ENCODE assay signal across 8 cellular contexts in the genomic region with DNA sequence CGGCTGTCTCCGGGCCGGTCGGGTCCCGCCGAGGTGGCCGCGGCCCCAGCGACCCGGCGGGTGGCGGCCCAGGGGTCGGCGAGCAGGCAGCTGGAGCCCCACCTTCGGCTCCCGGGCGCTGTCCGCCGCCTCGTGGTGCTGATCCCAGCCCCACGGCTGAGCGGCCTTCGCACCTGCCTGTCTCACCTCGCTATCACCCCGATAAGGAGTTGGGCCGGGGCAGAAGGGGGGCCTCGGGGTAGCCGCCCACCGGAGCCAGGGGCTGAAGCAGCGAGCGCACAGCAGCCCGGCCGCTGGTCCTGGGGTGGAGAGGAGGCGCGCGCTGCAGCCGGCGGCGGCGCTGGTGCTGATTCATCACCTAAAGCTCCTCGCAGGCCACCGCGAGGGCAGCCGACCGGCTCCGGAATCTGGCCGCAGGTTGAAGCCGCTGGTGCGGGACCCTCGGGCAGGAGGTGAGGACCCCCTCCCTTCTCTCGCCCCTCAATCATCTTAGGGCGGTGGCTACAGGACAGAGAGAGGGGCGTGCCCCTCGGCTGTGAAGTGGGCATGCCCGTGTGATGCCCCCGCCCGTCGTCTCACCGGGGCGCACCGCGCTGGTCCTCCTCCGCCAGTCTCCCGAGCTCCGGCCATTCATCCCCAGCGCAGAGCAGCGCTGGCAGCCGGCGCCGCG. TPM values are rescaled to one million over a fixed set of nuclear protein-coding genes. Genes with fewer than 3 reads are reported as not detected.
DNase-seq lines count a peak whose midpoint lies in the region; ATAC-seq and TF ChIP-seq lines count a peak whose summit lies in the region.

No MANE protein-coding gene starts in this region.

- 2% methylated on average over 71 of the region's 71 CpGs for WGBS in right cardiac atrium
- WGBS in sigmoid colon, 2 donors: 1 to 2% methylated on average over 71 of the region's 71 CpGs

- CTCF ChIA-PET in activated naive CD4-positive, alpha-beta T cell treated with anti-CD3 and anti-CD28 coated beads, Interleukin-2, amount 10 ng/mL, durations not matched to agents 7 days and 5 days (lab: Charles Lee): interaction anchor here (0.8 kb wide), 1 partner anchor 32 kb away, joined by 3 read pairs; no protein-coding TSS in a partner anchor

- H3K9me3 ChIP-seq in right cardiac atrium (ENCODE audit: control insufficient read depth, low read length) (no peaks in the 10 kb centered on the region), sigmoid colon (no peaks in the 10 kb centered on the region)

- ATAC-seq in right cardiac atrium (peak; percentile 69 to 84), HG03469 (IDR thresholded peaks at IDR 0.05; ENCODE audit: unreplicated experiment) (no peak), GM21381 (IDR thresholded peaks at IDR 0.05; ENCODE audit: unreplicated experiment) (no peak), GM18858 (IDR thresholded peaks at IDR 0.05; ENCODE audit: unreplicated experiment) (no peak)

- intact Hi-C loops in right cardiac atrium (cut with DNase I): no loop called here
- intact Hi-C loops in sigmoid colon (cut with DNase I): no loop called here

- no peaks in the 10 kb centered on the region for H3K9me3 Mint-ChIP-seq in activated naive CD4-positive, alpha-beta T cell treated with anti-CD3 and anti-CD28 coated beads, Interleukin-2, amount 10 ng/mL, durations not matched to agents 7 days and 5 days

- H3K4me3 ChIP-seq in right cardiac atrium (ENCODE audit: low read length): peak overlapping the region; percentile 56
- H3K4me3 ChIP-seq in sigmoid colon: peak overlapping the region in 3 of 4 donors; percentile 23 to 39 (median 39)

- peaks cover 4% of the 10 kb centered on the region for H3K4me1 ChIP-seq in right cardiac atrium (ENCODE audit: control insufficient read depth, insufficient read depth, low read length)
- peaks cover 0 to 31% (median 29%) of the 10 kb centered on the region in 4 donors for H3K4me1 ChIP-seq in sigmoid colon

- H3K36me3 ChIP-seq in sigmoid colon: no peaks in the 10 kb centered on the region

- no peaks in the 10 kb centered on the region for H3K36me3 Mint-ChIP-seq in activated naive CD4-positive, alpha-beta T cell treated with anti-CD3 and anti-CD28 coated beads, Interleukin-2, amount 10 ng/mL, durations not matched to agents 7 days and 5 days

- H3K27ac Mint-ChIP-seq in activated naive CD4-positive, alpha-beta T cell treated with anti-CD3 and anti-CD28 coated beads, Interleukin-2, amount 10 ng/mL, durations not matched to agents 7 days and 5 days: no peak overlapping the region

- H3K27me3 ChIP-seq in right cardiac atrium (ENCODE audit: control insufficient read depth, insufficient read depth) (no peaks in the 10 kb centered on the region), sigmoid colon (peaks cover 33 to 85% (median 57%) of the 10 kb centered on the region in 3 donors)

- TF ChIP-seq POLR2A in sigmoid colon (IDR thresholded peaks at IDR 0.05): no peak

- DNase-seq in GM03348 (ENCODE audit: low spot score) (peak; percentile 78), NCI-H1092 (lab: John Stamatoyannopoulos, UW) (peak; percentile 43), right cardiac atrium (peak; percentile 45 to 73 (median 64)), sigmoid colon (no peak)
- peak; percentile 56 for DNase-seq in activated naive CD4-positive, alpha-beta T cell treated with anti-CD3 and anti-CD28 coated beads, Interleukin-2, amount 10 ng/mL, durations not matched to agents 7 days and 5 days

- peaks cover 6% of the 10 kb centered on the region for H3K4me1 Mint-ChIP-seq in activated naive CD4-positive, alpha-beta T cell treated with anti-CD3 and anti-CD28 coated beads, Interleukin-2, amount 10 ng/mL, durations not matched to agents 7 days and 5 days

- H3K4me3 Mint-ChIP-seq in activated naive CD4-positive, alpha-beta T cell treated with anti-CD3 and anti-CD28 coated beads, Interleukin-2, amount 10 ng/mL, durations not matched to agents 7 days and 5 days: no peak overlapping the region

- no peak for TF ChIP-seq EP300 in sigmoid colon (IDR thresholded peaks at IDR 0.05)

- peaks cover 87% of the 10 kb centered on the region for H3K27me3 Mint-ChIP-seq in activated naive CD4-positive, alpha-beta T cell treated with anti-CD3 and anti-CD28 coated beads, Interleukin-2, amount 10 ng/mL, durations not matched to agents 7 days and 5 days

- no peak for TF ChIP-seq CTCF in sigmoid colon (IDR thresholded peaks at IDR 0.05)

- H3K27ac ChIP-seq in right cardiac atrium (ENCODE audit: low read length) (no peak overlapping the region), sigmoid colon (no peak overlapping the region)

RNA-seq across cellular contexts. Expression of a gene that starts 0.6 kb away (rescaled TPM):
- total RNA-seq in right cardiac atrium (under 1 TPM; 0.06 to 0.34 (median 0.10) TPM), sigmoid colon (under 1 TPM in 3 of 4 donors, not detected in 1; under 0.01 to 0.36 (median 0.28) TPM)
- polyA plus RNA-seq in right cardiac atrium (0.09 TPM), sigmoid colon (under 1 TPM; under 0.01 to 0.09 (median under 0.01) TPM)

Comparison
In these comparisons a context has a peak if more than half of its experiments do, and no peak if none do; other contexts are left out.
1. ATAC-seq: peak in right cardiac atrium (2 of 2); none in HG03469 (single experiment), GM21381 (single experiment) and GM18858 (single experiment).